ENCODE assay signal across 10 cellular contexts in genomic region chr19:43474487-43474886, GRCh38. TPM values are rescaled to one million over a fixed set of nuclear protein-coding genes. Genes with fewer than 3 reads are reported as not detected.
A peak's percentile ranks its signal among the peaks of the same experiment; 100 is the strongest.
DNase-seq lines count a peak whose midpoint lies in the region; ATAC-seq lines count a peak whose summit lies in the region.
"Had no signal": no experiment of that assay in that cellular context is flagged by ENCODE, and none has a peak within 500 bp of the region (broad histone marks: within the 10 kb centered on the region; RNA-seq: fewer than 3 reads in every experiment).

No MANE protein-coding gene starts in this region.

- H3K27ac ChIP-seq in HUES48 (ENCODE audit: low read depth, low read length), result no peak overlapping the region
- peak overlapping the region; percentile 67 for H3K27ac ChIP-seq in angular gyrus (ENCODE audit: low read depth, low read length)
- H3K27ac ChIP-seq: SJCRH30 had no signal

- peak overlapping the region; percentile 51 to 94 (median 78) for H3K4me3 Mint-ChIP-seq in immature natural killer cell
- H3K4me3 Mint-ChIP-seq in stimulated activated effector memory CD8-positive, alpha-beta T cell treated with anti-CD3 and anti-CD28 coated beads, Interleukin-12 subunit alpha, Interleukin-12 subunit beta, amount 100 ng/mL, for 72 hours, result peak overlapping the region; percentile 76

- DNase-seq in immature natural killer cell (no peak), KG1 (lab: John Stamatoyannopoulos, UW) (no peak)
- no peak for DNase-seq in stimulated activated effector memory CD8-positive, alpha-beta T cell treated with anti-CD3 and anti-CD28 coated beads, Interleukin-12 subunit alpha, Interleukin-12 subunit beta, amount 100 ng/mL, for 72 hours (ENCODE audit: low spot score in 2 of 2)
- no peak for DNase-seq in stimulated activated CD4-positive, alpha-beta T cell treated with anti-CD3 and anti-CD28 coated beads, Interleukin-4, amount 100 ng/mL, for 24 hours
- DNase-seq: NCI-H2107 had no signal

- no peaks in the 10 kb centered on the region for H3K36me3 ChIP-seq in HUES48 (ENCODE audit: control insufficient read depth, insufficient read depth, low read length)
- H3K36me3 ChIP-seq: SJCRH30 had no signal

- H3K9ac ChIP-seq in HUES48 (ENCODE audit: low read depth, low read length), result no peak overlapping the region

- H3K36me3 Mint-ChIP-seq in immature natural killer cell, result peaks cover 3 to 10% (median 4%) of the 10 kb centered on the region in 3 donors
- peaks cover 7% of the 10 kb centered on the region for H3K36me3 Mint-ChIP-seq in stimulated activated effector memory CD8-positive, alpha-beta T cell treated with anti-CD3 and anti-CD28 coated beads, Interleukin-12 subunit alpha, Interleukin-12 subunit beta, amount 100 ng/mL, for 72 hours

- H3K4me1 Mint-ChIP-seq in immature natural killer cell, result peaks cover 9 to 14% of the 10 kb centered on the region in 2 donors
- H3K4me1 Mint-ChIP-seq in stimulated activated effector memory CD8-positive, alpha-beta T cell treated with anti-CD3 and anti-CD28 coated beads, Interleukin-12 subunit alpha, Interleukin-12 subunit beta, amount 100 ng/mL, for 72 hours, result peaks cover 14% of the 10 kb centered on the region

- H3K27ac Mint-ChIP-seq in immature natural killer cell, result peak overlapping the region; percentile 81 to 99 (median 96)
- H3K27ac Mint-ChIP-seq in stimulated activated effector memory CD8-positive, alpha-beta T cell treated with anti-CD3 and anti-CD28 coated beads, Interleukin-12 subunit alpha, Interleukin-12 subunit beta, amount 100 ng/mL, for 72 hours, result peak overlapping the region; percentile 69

- H3K4me1 ChIP-seq in HUES48 (ENCODE audit: control insufficient read depth, insufficient read depth, low read length), result 0 out of 2 replicates have a peak, but pooled peaks cover 2% of the 10 kb centered on the region
- H3K4me1 ChIP-seq: SJCRH30 had no signal

- no peaks in the 10 kb centered on the region for H3K9me3 ChIP-seq in HUES48 (ENCODE audit: control insufficient read depth, insufficient read depth, low read length)
- H3K9me3 ChIP-seq: SJCRH30 had no signal

- H3K27me3 ChIP-seq in HUES48 (ENCODE audit: control insufficient read depth, insufficient read depth, low read length), result no peaks in the 10 kb centered on the region
- H3K27me3 ChIP-seq: SJCRH30 had no signal

- H3K27me3 Mint-ChIP-seq in immature natural killer cell (ENCODE audit: low read depth in 3 of 3), result peaks cover 7 to 9% (median 8%) of the 10 kb centered on the region in 3 donors

- no peaks in the 10 kb centered on the region for H3K9me3 Mint-ChIP-seq in immature natural killer cell
- no peaks in the 10 kb centered on the region for H3K9me3 Mint-ChIP-seq in stimulated activated effector memory CD8-positive, alpha-beta T cell treated with anti-CD3 and anti-CD28 coated beads, Interleukin-12 subunit alpha, Interleukin-12 subunit beta, amount 100 ng/mL, for 72 hours

- H3K4me3 ChIP-seq in HUES48 (ENCODE audit: low read depth, low read length), result peak overlapping the region; percentile 61; the same call in 1 of the 2 replicates
- H3K4me3 ChIP-seq: SJCRH30 had no signal

- ATAC-seq in stimulated activated effector memory CD8-positive, alpha-beta T cell treated with anti-CD3 and anti-CD28 coated beads, Interleukin-12 subunit alpha, Interleukin-12 subunit beta, amount 100 ng/mL, for 72 hours, result no peak
- ATAC-seq in GM21717 (IDR thresholded peaks at IDR 0.05; ENCODE audit: unreplicated experiment) (no peak), HG02610 (IDR thresholded peaks at IDR 0.05; ENCODE audit: unreplicated experiment) (no peak)

RNA-seq across cellular contexts. Expression of gene LYPD3, which starts 9.1 kb away (rescaled TPM):
- 1 to 10 TPM; 1.3 to 2.4 (median 1.4) TPM for polyA plus RNA-seq in immature natural killer cell

RNA-seq across cellular contexts. Expression of gene PHLDB3, which starts 30.1 kb away (rescaled TPM):
- 1 to 10 TPM in 2 of 3 donors, under 1 TPM in 1; 0.51 to 3.2 (median 1.3) TPM for polyA plus RNA-seq in immature natural killer cell

RNA-seq across cellular contexts. Expression of gene ETHE1, which starts 52.5 kb away (rescaled TPM):
- polyA plus RNA-seq in immature natural killer cell, result 100 to 1,000 TPM in 1 of 3 donors, 10 to 100 TPM in 2; 70.5 to 156 (median 74.5) TPM

RNA-seq across cellular contexts. Expression of gene ZNF575, which starts 58.5 kb away (rescaled TPM):
- 1 to 10 TPM; 1.1 to 3.5 (median 1.7) TPM for polyA plus RNA-seq in immature natural killer cell

RNA-seq across cellular contexts. Expression of gene TEX101, which starts 59.8 kb away (rescaled TPM):
- not detected for polyA plus RNA-seq in immature natural killer cell
